19 cellular contexts compared by ENCODE assay signal in genomic region chr15:100772478-100773378, GRCh38.
DNase-seq lines count a peak whose midpoint lies in the region; ATAC-seq, FAIRE-seq and TF ChIP-seq lines count a peak whose summit lies in the region.
"Had no signal": no experiment of that assay in that cellular context is flagged by ENCODE, and none has a peak within 500 bp of the region (broad histone marks: within the 10 kb centered on the region; RNA-seq: fewer than 3 reads in every experiment).

No MANE protein-coding gene starts in this region.

- FAIRE-seq in urothelium cell line (lab: Jason Lieb, UNC): no peak
- FAIRE-seq: GM12892 had no signal

- ATAC-seq in sciatic nerve: no peak
- ATAC-seq: activated CD8-positive, alpha-beta memory T cell treated with anti-CD3 and anti-CD28 coated beads, Interleukin-2, amount 10 ng/mL, durations not matched to agents 7 days and 5 days; foreskin keratinocyte; left lung; T-cell had no signal

- no peaks in the 10 kb centered on the region for H3K36me3 ChIP-seq in WERI-Rb-1
- H3K36me3 ChIP-seq: adrenal gland, left lung, tibial nerve had no signal

- H3K27ac ChIP-seq in WERI-Rb-1: peak overlapping the region; percentile 85
- H3K27ac ChIP-seq: adrenal gland, foreskin keratinocyte, left lung, tibial nerve had no signal

- no peaks in the 10 kb centered on the region for H3K27me3 ChIP-seq in WERI-Rb-1 (ENCODE audit: insufficient read depth, low read depth, severe bottlenecking)
- H3K27me3 ChIP-seq: adrenal gland, foreskin keratinocyte, left lung, tibial nerve had no signal

- H3K4me3 ChIP-seq in WERI-Rb-1 (ENCODE audit: low read depth, low read length): no peak overlapping the region
- H3K4me3 ChIP-seq: adrenal gland, left lung, tibial nerve had no signal

- no peak for TF ChIP-seq CTCF in WERI-Rb-1 (IDR thresholded peaks at IDR 0.05; ENCODE audit: low read depth, low read length)

- H3K9me3 ChIP-seq in WERI-Rb-1 (ENCODE audit: severe bottlenecking): no peaks in the 10 kb centered on the region
- H3K9me3 ChIP-seq: adrenal gland, left lung, tibial nerve had no signal

- intact Hi-C loops in sciatic nerve (cut with DNase I): no loop called here

- DNase-seq in NCI-H82 (lab: John Stamatoyannopoulos, UW) (peak; percentile 88), WERI-Rb-1 (peak; percentile 36), islet precursor cell (peak; percentile 38), sciatic nerve (ENCODE audit: low spot score) (peak; percentile 12), NCI-H1105 treated with DMSO at 0.1 percent for 48 hours (lab: John Stamatoyannopoulos, UW) (no peak), urothelium cell line (ENCODE audit: low spot score) (no peak), DMS 273 (lab: John Stamatoyannopoulos, UW; ENCODE audit: unreplicated experiment) (no peak), amniotic stem cell (lab: John Stamatoyannopoulos, UW) (no peak)
- DNase-seq: activated CD4-positive, CD25-positive, alpha-beta regulatory T cell; activated CD8-positive, alpha-beta memory T cell treated with anti-CD3 and anti-CD28 coated beads, Interleukin-2, amount 10 ng/mL, durations not matched to agents 7 days and 5 days; foreskin keratinocyte; GF-D8; left lung; NCI-H2107; RPMI8226; T-cell had no signal

Comparison
In these comparisons a context has a peak if more than half of its experiments do, and no peak if none do; other contexts are left out.
1. DNase-seq: peak in NCI-H82 (single experiment), WERI-Rb-1 (single experiment), islet precursor cell (single experiment) and sciatic nerve (single experiment); none in NCI-H1105 treated with DMSO at 0.1 percent for 48 hours (single experiment), urothelium cell line (single experiment), DMS 273 (single experiment) and amniotic stem cell (single experiment).